Comparison of ENCODE assay signal across 17 cellular contexts in the genomic region with DNA sequence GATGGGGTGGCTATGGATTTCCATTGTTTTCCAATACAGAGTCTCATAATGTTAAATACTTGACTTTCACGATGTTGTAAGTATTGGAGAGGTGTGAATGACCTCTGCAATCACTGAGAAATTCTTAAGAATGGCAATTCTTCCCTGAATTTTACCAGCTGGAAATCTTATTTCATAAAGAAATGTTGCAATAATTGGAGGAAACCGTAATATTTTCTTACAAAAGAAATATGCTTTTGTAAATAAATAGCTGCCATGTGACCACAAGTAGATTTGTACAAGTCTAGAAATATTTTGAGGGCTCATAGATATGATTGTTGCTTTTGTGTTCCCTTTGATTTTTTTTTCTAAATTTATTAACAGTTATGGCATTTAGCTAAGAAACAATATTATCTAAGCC.
A peak's percentile ranks its signal among the peaks of the same experiment; 100 is the strongest.
DNase-seq lines count a peak whose midpoint lies in the region; ATAC-seq and TF ChIP-seq lines count a peak whose summit lies in the region.
"Had no signal": no experiment of that assay in that cellular context is flagged by ENCODE, and none has a peak within 500 bp of the region (broad histone marks: within the 10 kb centered on the region; RNA-seq: fewer than 3 reads in every experiment).

No MANE protein-coding gene starts in this region.

- TF ChIP-seq CTCF in GM20000 (IDR thresholded peaks at IDR 0.05; ENCODE audit: extremely low read depth, missing control alignments) = no peak

- H3K27me3 ChIP-seq in adipocyte (replicated peaks; ENCODE audit: control insufficient read depth, insufficient read depth, low read length) = no peaks in the 10 kb centered on the region
- H3K27me3 ChIP-seq: BLaER1 had no signal

- no peak overlapping the region for H3K4me3 ChIP-seq in adipocyte (ENCODE audit: low read length)
- H3K4me3 ChIP-seq: BLaER1, GM12878, GM23248 had no signal

- no peak for ATAC-seq in HG03439 (IDR thresholded peaks at IDR 0.05; ENCODE audit: unreplicated experiment)
- ATAC-seq: CD8-positive, alpha-beta T cell; GM12878; HCT116 had no signal

- no peaks in the 10 kb centered on the region for H3K9me3 ChIP-seq in adipocyte (ENCODE audit: control insufficient read depth, low read length)
- H3K9me3 ChIP-seq: BLaER1, Caco-2 had no signal

- no peaks in the 10 kb centered on the region for H3K36me3 ChIP-seq in adipocyte (ENCODE audit: control insufficient read depth, insufficient read depth, low read length, severe bottlenecking)
- H3K36me3 ChIP-seq: BLaER1 had no signal

- H3K9ac ChIP-seq in adipocyte (ENCODE audit: low read length) = no peak overlapping the region
- H3K9ac ChIP-seq: BLaER1, GM23248 had no signal

- DNase-seq in HCEC 1CT (peak; percentile 41), adipocyte (ENCODE audit: low read depth) (peak; percentile 76), fibroblast of gingiva (ENCODE audit: low read depth) (peak; percentile 67), GM20000 (ENCODE audit: low spot score) (no peak)
- no peak for DNase-seq in stimulated activated CD4-positive, alpha-beta T cell treated with anti-CD3 and anti-CD28 coated beads, Interleukin-4, amount 100 ng/mL, for 24 hours
- DNase-seq: Caco-2; CD4-positive, CD25-positive, alpha-beta regulatory T cell; CD8-positive, alpha-beta T cell; DMS79; EL; GDM1; GM23248; H7 had no signal

- H3K4me1 ChIP-seq in adipocyte (ENCODE audit: control insufficient read depth, insufficient read depth, low read length) = peaks cover 28% of the 10 kb centered on the region
- H3K4me1 ChIP-seq: BLaER1, Caco-2 had no signal

Comparison
In these comparisons a context has a peak if more than half of its experiments do, and no peak if none do; other contexts are left out.
1. DNase-seq: peak in HCEC 1CT (single experiment), adipocyte (single experiment) and fibroblast of gingiva (single experiment); none in stimulated activated CD4-positive, alpha-beta T cell treated with anti-CD3 and anti-CD28 coated beads, Interleukin-4, amount 100 ng/mL, for 24 hours (single experiment) and GM20000 (single experiment).